Comparison of ENCODE assay signal across 12 cellular contexts in the genomic region with DNA sequence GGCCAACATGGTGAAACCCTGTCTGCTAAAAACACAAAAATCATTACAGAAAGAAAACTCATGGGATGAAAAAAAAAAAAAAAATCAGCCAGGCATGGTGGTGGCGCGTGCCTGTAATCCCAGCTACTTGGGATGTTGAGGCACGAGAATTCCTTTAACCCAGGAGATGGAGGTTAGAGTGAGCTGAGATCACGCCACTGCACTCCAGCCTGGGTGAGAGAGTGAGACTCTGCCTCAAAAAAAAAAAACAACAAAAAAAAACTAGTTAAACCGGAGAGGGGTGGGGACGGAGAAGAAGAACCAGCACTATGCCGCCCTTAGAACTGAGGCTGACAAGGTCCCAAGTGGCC. TPM values are rescaled to one million over a fixed set of nuclear protein-coding genes. Genes with fewer than 3 reads are reported as not detected.
DNase-seq lines count a peak whose midpoint lies in the region; ATAC-seq and TF ChIP-seq lines count a peak whose summit lies in the region.
"Had no signal": no experiment of that assay in that cellular context is flagged by ENCODE, and none has a peak within 500 bp of the region (broad histone marks: within the 10 kb centered on the region; RNA-seq: fewer than 3 reads in every experiment).

No MANE protein-coding gene starts in this region.

- peak overlapping the region; percentile 100 for H3K4me2 ChIP-seq in BLaER1
- peak overlapping the region; percentile 76 for H3K4me2 ChIP-seq in GM23338

- H3K9ac ChIP-seq in BLaER1: no peak overlapping the region

- H4K20me1 ChIP-seq in BLaER1 (peaks cover 4% of the 10 kb centered on the region; the same call in 1 of the 2 replicates), GM23338 (replicated peaks; ENCODE audit: insufficient read depth) (no peaks in the 10 kb centered on the region)

- POLR2A ChIA-PET in activated naive CD8-positive, alpha-beta T cell treated with anti-CD3 and anti-CD28 coated beads, Interleukin-2, amount 10 ng/mL, durations not matched to agents 7 days and 5 days (lab: Charles Lee): interaction anchor here (0.9 to 4.2 kb wide), 5 partner anchors 8 to 54 kb away, joined by 3 to 31 read pairs (median 6); partner anchors contain the start of genes ASPSCR1, CENPX and LRRC45

- no peak for DNase-seq in GM23338 (ENCODE audit: low spot score)
- DNase-seq in activated naive CD8-positive, alpha-beta T cell treated with anti-CD3 and anti-CD28 coated beads, Interleukin-2, amount 10 ng/mL, durations not matched to agents 7 days and 5 days: no peak
- DNase-seq in nephron progenitor cell: no peak
- no peak for DNase-seq in superior temporal gyrus (ENCODE audit: extremely low spot score)
- no peak for DNase-seq in NCI-H2107 (lab: John Stamatoyannopoulos, UW)
- no peak for DNase-seq in central memory CD4-positive, alpha-beta T cell
- DNase-seq in natural killer cell: no peak
- DNase-seq: NCI-H187 treated with DMSO at 0.1 percent for 48 hours had no signal

- H3K4me1 Mint-ChIP-seq in GM23338: peaks cover 3% of the 10 kb centered on the region; the same call in 1 of the 3 replicates
- peaks cover 10% of the 10 kb centered on the region for H3K4me1 Mint-ChIP-seq in activated naive CD8-positive, alpha-beta T cell treated with anti-CD3 and anti-CD28 coated beads, Interleukin-2, amount 10 ng/mL, durations not matched to agents 7 days and 5 days
- H3K4me1 Mint-ChIP-seq in nephron progenitor cell: peaks cover 44% of the 10 kb centered on the region
- H3K4me1 Mint-ChIP-seq in natural killer cell: no peaks in the 10 kb centered on the region

- peaks cover 12% of the 10 kb centered on the region for H3K9me3 Mint-ChIP-seq in GM23338
- no peaks in the 10 kb centered on the region for H3K9me3 Mint-ChIP-seq in activated naive CD8-positive, alpha-beta T cell treated with anti-CD3 and anti-CD28 coated beads, Interleukin-2, amount 10 ng/mL, durations not matched to agents 7 days and 5 days
- H3K9me3 Mint-ChIP-seq in nephron progenitor cell: peaks cover 15% of the 10 kb centered on the region
- no peaks in the 10 kb centered on the region for H3K9me3 Mint-ChIP-seq in natural killer cell

- no peak for ATAC-seq in GM23338
- no peak for ATAC-seq in activated naive CD8-positive, alpha-beta T cell treated with anti-CD3 and anti-CD28 coated beads, Interleukin-2, amount 10 ng/mL, durations not matched to agents 7 days and 5 days (ENCODE audit: low read depth)
- no peak for ATAC-seq in natural killer cell

- peak overlapping the region; percentile 10; the same call in 1 of the 3 replicates for H3K4me3 Mint-ChIP-seq in GM23338
- peak overlapping the region; percentile 70 for H3K4me3 Mint-ChIP-seq in activated naive CD8-positive, alpha-beta T cell treated with anti-CD3 and anti-CD28 coated beads, Interleukin-2, amount 10 ng/mL, durations not matched to agents 7 days and 5 days
- peak overlapping the region; percentile 8 for H3K4me3 Mint-ChIP-seq in nephron progenitor cell
- H3K4me3 Mint-ChIP-seq in natural killer cell: no peak overlapping the region

- no peak overlapping the region for H3K4me3 ChIP-seq in BLaER1
- peak overlapping the region; percentile 47; the same call in 1 of the 2 replicates for H3K4me3 ChIP-seq in GM23338

- intact Hi-C loops in natural killer cell (cut with micrococcal nuclease): no loop called here

- TF ChIP-seq CTCF in GM23338 (conservative IDR thresholded peaks at IDR 0.05; ENCODE audit: low read depth in 2 of 2): no peak
- no peak for TF ChIP-seq CTCF in nephron progenitor cell (IDR thresholded peaks at IDR 0.05)
- TF ChIP-seq CTCF in natural killer cell (IDR thresholded peaks at IDR 0.05): no peak

- peaks cover 8% of the 10 kb centered on the region for H3K9me3 ChIP-seq in BLaER1
- H3K9me3 ChIP-seq: prostate gland had no signal

- H3K27ac ChIP-seq in BLaER1 (no peak overlapping the region), GM23338 (ENCODE audit: low read depth) (no peak overlapping the region)
- H3K27ac ChIP-seq: prostate gland had no signal

- H3K36me3 Mint-ChIP-seq in GM23338 (ENCODE audit: low read depth) (peaks cover 3% of the 10 kb centered on the region; the same call in 1 of the 3 replicates), nephron progenitor cell (ENCODE audit: low read depth) (peaks cover 7% of the 10 kb centered on the region), natural killer cell (no peaks in the 10 kb centered on the region)
- peaks cover 1% of the 10 kb centered on the region for H3K36me3 Mint-ChIP-seq in activated naive CD8-positive, alpha-beta T cell treated with anti-CD3 and anti-CD28 coated beads, Interleukin-2, amount 10 ng/mL, durations not matched to agents 7 days and 5 days

- no peak overlapping the region for H3K27ac Mint-ChIP-seq in GM23338
- H3K27ac Mint-ChIP-seq in activated naive CD8-positive, alpha-beta T cell treated with anti-CD3 and anti-CD28 coated beads, Interleukin-2, amount 10 ng/mL, durations not matched to agents 7 days and 5 days: peak overlapping the region; percentile 83
- peak overlapping the region; percentile 90 for H3K27ac Mint-ChIP-seq in nephron progenitor cell
- no peak overlapping the region for H3K27ac Mint-ChIP-seq in natural killer cell

- H3K4me1 ChIP-seq in BLaER1 (peaks cover 45% of the 10 kb centered on the region), GM23338 (ENCODE audit: insufficient read depth) (peaks cover 21% of the 10 kb centered on the region)

- peak overlapping the region; percentile 92 for H2AFZ ChIP-seq in GM23338

- no peaks in the 10 kb centered on the region for H3K9me2 ChIP-seq in GM23338 (ENCODE audit: insufficient read depth)

- H3K27me3 ChIP-seq in BLaER1: peaks cover 41% of the 10 kb centered on the region
- H3K27me3 ChIP-seq in GM23338 (ENCODE audit: insufficient read depth): peaks cover 56% of the 10 kb centered on the region

- no peaks in the 10 kb centered on the region for H3K79me2 ChIP-seq in GM23338 (replicated peaks; ENCODE audit: insufficient read depth)

- H3K27me3 Mint-ChIP-seq in GM23338 (ENCODE audit: insufficient read depth, low read depth, poor library complexity) (peaks cover 48% of the 10 kb centered on the region), nephron progenitor cell (ENCODE audit: low read depth, poor library complexity) (peaks cover 19% of the 10 kb centered on the region), natural killer cell (ENCODE audit: low read depth in 2 of 2) (peaks cover 14 to 23% of the 10 kb centered on the region in 2 donors)
- peaks cover 18% of the 10 kb centered on the region for H3K27me3 Mint-ChIP-seq in activated naive CD8-positive, alpha-beta T cell treated with anti-CD3 and anti-CD28 coated beads, Interleukin-2, amount 10 ng/mL, durations not matched to agents 7 days and 5 days

- H3F3A ChIP-seq in GM23338 (replicated peaks; ENCODE audit: low read depth): peaks cover 10% of the 10 kb centered on the region; the same call in 1 of the 2 replicates

- H3K36me3 ChIP-seq in BLaER1 (no peaks in the 10 kb centered on the region), GM23338 (ENCODE audit: insufficient read depth) (no peaks in the 10 kb centered on the region)
- H3K36me3 ChIP-seq: prostate gland had no signal

TF ChIP-seq in GM23338, 12 proteins besides CTCF, POLR2A, EP300 and RAD21 (continues in another document):
- no peak for TF ChIP-seq CREB1 (CRISPR knock-in tag; IDR thresholded peaks at IDR 0.05; ENCODE audit: low read depth)
- TF ChIP-seq EZH2phosphoT487 (IDR thresholded peaks at IDR 0.05; ENCODE audit: unreplicated experiment): no peak
- no peak for TF ChIP-seq ZNF331 (CRISPR knock-in tag; IDR thresholded peaks at IDR 0.05; ENCODE audit: low read depth)
- TF ChIP-seq, protein P1, sequence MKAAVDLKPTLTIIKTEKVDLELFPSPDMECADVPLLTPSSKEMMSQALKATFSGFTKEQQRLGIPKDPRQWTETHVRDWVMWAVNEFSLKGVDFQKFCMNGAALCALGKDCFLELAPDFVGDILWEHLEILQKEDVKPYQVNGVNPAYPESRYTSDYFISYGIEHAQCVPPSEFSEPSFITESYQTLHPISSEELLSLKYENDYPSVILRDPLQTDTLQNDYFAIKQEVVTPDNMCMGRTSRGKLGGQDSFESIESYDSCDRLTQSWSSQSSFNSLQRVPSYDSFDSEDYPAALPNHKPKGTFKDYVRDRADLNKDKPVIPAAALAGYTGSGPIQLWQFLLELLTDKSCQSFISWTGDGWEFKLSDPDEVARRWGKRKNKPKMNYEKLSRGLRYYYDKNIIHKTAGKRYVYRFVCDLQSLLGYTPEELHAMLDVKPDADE (IDR thresholded peaks at IDR 0.05): no peak
- TF ChIP-seq STAT1 (IDR thresholded peaks at IDR 0.05; ENCODE audit: unreplicated experiment): no peak

RNA-seq across cellular contexts. Expression of gene NOTUM, which starts 7.4 kb away (rescaled TPM):
- 0.66 and 1.6 TPM in 2 replicates for total RNA-seq in GM23338 (2014; rRNA removed; shearing (Covaris generic))
- 0.29 and 0.66 TPM in 2 replicates for polyA plus RNA-seq in GM23338 (2016; fragmentation: Nextera tagmentation; extraction: Ambion mirVana)
- under 1 TPM; 0.25 to 0.26 TPM for total RNA-seq in activated naive CD8-positive, alpha-beta T cell treated with anti-CD3 and anti-CD28 coated beads, Interleukin-2, amount 10 ng/mL, durations not matched to agents 7 days and 5 days
- not detected for total RNA-seq in natural killer cell
- total RNA-seq: kidney had no signal

RNA-seq across cellular contexts. Expression of gene ASPSCR1, which starts 9.1 kb away (rescaled TPM):
- total RNA-seq in GM23338 (2014; rRNA removed; shearing (Covaris generic)): 40.4 and 46.9 TPM in 2 replicates
- polyA plus RNA-seq in GM23338 (2016; fragmentation: Nextera tagmentation; extraction: Ambion mirVana): 44.2 and 47.5 TPM in 2 replicates
- 10 to 100 TPM; 34.4 to 35.1 TPM for total RNA-seq in activated naive CD8-positive, alpha-beta T cell treated with anti-CD3 and anti-CD28 coated beads, Interleukin-2, amount 10 ng/mL, durations not matched to agents 7 days and 5 days
- 10 to 100 TPM; 29.7 to 43.5 (median 40.8) TPM for total RNA-seq in natural killer cell

RNA-seq across cellular contexts. Expression of gene MYADML2, which starts 21.3 kb away (rescaled TPM):
- 0.78 and 1.7 TPM in 2 replicates for total RNA-seq in GM23338 (2014; rRNA removed; shearing (Covaris generic))
- 0.42 and 0.70 TPM in 2 replicates for polyA plus RNA-seq in GM23338 (2016; fragmentation: Nextera tagmentation; extraction: Ambion mirVana)
- not detected for total RNA-seq in activated naive CD8-positive, alpha-beta T cell treated with anti-CD3 and anti-CD28 coated beads, Interleukin-2, amount 10 ng/mL, durations not matched to agents 7 days and 5 days
- total RNA-seq in natural killer cell: not detected
- total RNA-seq: HT-29, kidney had no signal

RNA-seq across cellular contexts. Expression of gene PYCR1, which starts 31.3 kb away (rescaled TPM):
- total RNA-seq in GM23338 (2014; rRNA removed; shearing (Covaris generic)): 237 and 240 TPM in 2 replicates
- polyA plus RNA-seq in GM23338 (2016; fragmentation: Nextera tagmentation; extraction: Ambion mirVana): 87.3 and 98.9 TPM in 2 replicates
- total RNA-seq in activated naive CD8-positive, alpha-beta T cell treated with anti-CD3 and anti-CD28 coated beads, Interleukin-2, amount 10 ng/mL, durations not matched to agents 7 days and 5 days: 10 to 100 TPM; 12.1 to 17.8 TPM
- total RNA-seq in natural killer cell: 1 to 10 TPM in 1 of 3 donors, not detected in 2; 3.4 TPM

RNA-seq across cellular contexts. Expression of gene MAFG, which starts 40.8 kb away (rescaled TPM):
- 32.0 and 33.4 TPM in 2 replicates for total RNA-seq in GM23338 (2014; rRNA removed; shearing (Covaris generic))
- 17.2 and 21.7 TPM in 2 replicates for polyA plus RNA-seq in GM23338 (2016; fragmentation: Nextera tagmentation; extraction: Ambion mirVana)
- total RNA-seq in activated naive CD8-positive, alpha-beta T cell treated with anti-CD3 and anti-CD28 coated beads, Interleukin-2, amount 10 ng/mL, durations not matched to agents 7 days and 5 days: 10 to 100 TPM; 18.3 to 20.4 TPM
- 10 to 100 TPM; 11.9 to 14.6 (median 13.2) TPM for total RNA-seq in natural killer cell

Comparison
In these comparisons a context has a peak if more than half of its experiments do, and no peak if none do; other contexts are left out.
1. H3K27ac Mint-ChIP-seq: peak in activated naive CD8-positive, alpha-beta T cell treated with anti-CD3 and anti-CD28 coated beads, Interleukin-2, amount 10 ng/mL, durations not matched to agents 7 days and 5 days (single experiment) and nephron progenitor cell (single experiment); none in GM23338 (single experiment) and natural killer cell (0 of 2).